Comparison of ENCODE assay signal across 26 cellular contexts in genomic region chr6:138864343-138864890, GRCh38.
"Had no signal": no experiment of that assay in that cellular context is flagged by ENCODE, and none has a peak within 500 bp of the region (broad histone marks: within the 10 kb centered on the region; RNA-seq: fewer than 3 reads in every experiment).

No MANE protein-coding gene starts in this region.

- H3K9ac ChIP-seq: parathyroid adenoma had no signal

- H3K27me3 Mint-ChIP-seq: type B pancreatic cell had no signal

- H3K27ac Mint-ChIP-seq: activated CD4-positive, alpha-beta T cell treated with anti-CD3 and anti-CD28 coated beads, Interleukin-2, amount 10 ng/mL, durations not matched to agents 7 days and 5 days; activated CD8-positive, alpha-beta T cell treated with anti-CD3 and anti-CD28 coated beads, Interleukin-2, amount 10 ng/mL, durations not matched to agents 7 days and 5 days; activated naive CD4-positive, alpha-beta T cell treated with anti-CD3 and anti-CD28 coated beads, Interleukin-2, amount 50 U/mL, for 72 hours; effector memory CD8-positive, alpha-beta T cell; nephron; type B pancreatic cell had no signal

- H3K36me3 ChIP-seq: ascending aorta, breast epithelium, colonic mucosa, right lobe of liver, spleen, WERI-Rb-1 had no signal

- H3K27me3 ChIP-seq: ascending aorta, breast epithelium, colonic mucosa, dorsolateral prefrontal cortex, right lobe of liver, spleen, testis had no signal

- H3K9me3 Mint-ChIP-seq: activated CD4-positive, alpha-beta T cell treated with anti-CD3 and anti-CD28 coated beads, Interleukin-2, amount 10 ng/mL, durations not matched to agents 7 days and 5 days; activated naive CD4-positive, alpha-beta T cell treated with anti-CD3 and anti-CD28 coated beads, Interleukin-2, amount 50 U/mL, for 72 hours; effector memory CD8-positive, alpha-beta T cell; nephron; type B pancreatic cell had no signal

- H3K27ac ChIP-seq: ascending aorta, breast epithelium, colonic mucosa, dorsolateral prefrontal cortex, parathyroid adenoma, right lobe of liver, spleen, testis, WERI-Rb-1 had no signal

- H3K4me3 ChIP-seq: ascending aorta, breast epithelium, colonic mucosa, dorsolateral prefrontal cortex, right lobe of liver, spleen, testis had no signal

- ATAC-seq: activated CD8-positive, alpha-beta T cell treated with anti-CD3 and anti-CD28 coated beads, Interleukin-2, amount 10 ng/mL, durations not matched to agents 7 days and 5 days; activated naive CD4-positive, alpha-beta T cell treated with anti-CD3 and anti-CD28 coated beads, Interleukin-2, amount 50 U/mL, for 72 hours; effector memory CD8-positive, alpha-beta T cell; esophagus mucosa; right lobe of liver had no signal

- H3K9me3 ChIP-seq: ascending aorta, breast epithelium, colonic mucosa, right lobe of liver, spleen, testis had no signal

- H3K4me1 ChIP-seq: ascending aorta, breast epithelium, colonic mucosa, parathyroid adenoma, right lobe of liver, spleen, testis had no signal

- H3K4me3 Mint-ChIP-seq: activated CD4-positive, alpha-beta T cell treated with anti-CD3 and anti-CD28 coated beads, Interleukin-2, amount 10 ng/mL, durations not matched to agents 7 days and 5 days; activated CD8-positive, alpha-beta T cell treated with anti-CD3 and anti-CD28 coated beads, Interleukin-2, amount 10 ng/mL, durations not matched to agents 7 days and 5 days; effector memory CD8-positive, alpha-beta T cell; nephron; type B pancreatic cell had no signal

- H3K4me1 Mint-ChIP-seq: activated CD4-positive, alpha-beta T cell treated with anti-CD3 and anti-CD28 coated beads, Interleukin-2, amount 10 ng/mL, durations not matched to agents 7 days and 5 days had no signal

- DNase-seq: activated CD4-positive, alpha-beta T cell treated with anti-CD3 and anti-CD28 coated beads, Interleukin-2, amount 10 ng/mL, durations not matched to agents 7 days and 5 days; activated CD4-positive, CD25-positive, alpha-beta regulatory T cell treated with anti-CD3 and anti-CD28 coated beads, Interleukin-2, amount 50 U/mL, for 72 hours; activated CD8-positive, alpha-beta T cell treated with anti-CD3 and anti-CD28 coated beads, Interleukin-2, amount 10 ng/mL, durations not matched to agents 7 days and 5 days; activated gamma-delta T cell treated with Interleukin-2 at 50 U/mL for 16 hours; activated T-cell treated with anti-CD3 and anti-CD28 coated beads, Interleukin-2, amount 50 U/mL, for 1 hour; colonic mucosa; dorsolateral prefrontal cortex; effector memory CD8-positive, alpha-beta T cell; kidney; mammary epithelial cell; midbrain; nucleus accumbens; right lobe of liver; spleen; stimulated activated CD4-positive, alpha-beta T cell treated with anti-CD3 and anti-CD28 coated beads, Interleukin-4, amount 100 ng/mL, for 1 hour; stimulated activated naive CD4-positive, alpha-beta T cell; T-helper 1 cell; testis; WERI-Rb-1 had no signal

- H3K36me3 Mint-ChIP-seq: activated naive CD4-positive, alpha-beta T cell treated with anti-CD3 and anti-CD28 coated beads, Interleukin-2, amount 50 U/mL, for 72 hours; type B pancreatic cell had no signal
